ENCODE assay signal across 23 cellular contexts in genomic region chr16:88951989-88952388, GRCh38. TPM values are rescaled to one million over a fixed set of nuclear protein-coding genes. Genes with fewer than 3 reads are reported as not detected.
"Had no signal": no experiment of that assay in that cellular context is flagged by ENCODE, and none has a peak within 500 bp of the region (broad histone marks: within the 10 kb centered on the region; RNA-seq: fewer than 3 reads in every experiment).

No MANE protein-coding gene starts in this region.

- H3K27me3 ChIP-seq: ascending aorta, thyroid gland had no signal

- H3K27ac ChIP-seq: ascending aorta, brain microvascular endothelial cell, left lung, sigmoid colon, thyroid gland, upper lobe of right lung had no signal

- DNase-seq: activated CD4-positive, alpha-beta memory T cell treated with anti-CD3 and anti-CD28 coated beads, Interleukin-2, amount 10 ng/mL, durations not matched to agents 7 days and 5 days; activated CD4-positive, alpha-beta T cell treated with anti-CD3 and anti-CD28 coated beads for 48 hours; activated effector memory CD4-positive, alpha-beta T cell treated with anti-CD3 and anti-CD28 coated beads, Interleukin-2, amount 50 U/mL, for 16 hours; activated naive CD4-positive, alpha-beta T cell treated with anti-CD3 and anti-CD28 coated beads, Interleukin-2, amount 10 ng/mL, durations not matched to agents 7 days and 5 days; brain microvascular endothelial cell; endodermal cell; foreskin fibroblast; left lung; mammary epithelial cell; midbrain; occipital lobe; posterior cingulate gyrus; sigmoid colon; stimulated activated CD4-positive, alpha-beta T cell treated with anti-CD3 and anti-CD28 coated beads, Interleukin-2, amount 100 ng/mL, for 48 hours; stimulated activated CD8-positive, alpha-beta memory T cell treated with anti-CD3 and anti-CD28 coated beads, Interleukin-4, amount 100 ng/mL, for 48 hours; stimulated activated naive CD4-positive, alpha-beta T cell treated with Interleukin-2 at 50 U/mL for 16 hours; substantia nigra; SW 1271; thyroid gland; upper lobe of right lung had no signal

- H3K4me1 ChIP-seq: ascending aorta, sigmoid colon, thyroid gland had no signal

- H3K36me3 ChIP-seq: ascending aorta, brain microvascular endothelial cell, left lung, sigmoid colon, thyroid gland, upper lobe of right lung had no signal

- ATAC-seq: left lung, upper lobe of right lung had no signal

- H3K4me2 ChIP-seq: smooth muscle cell had no signal

- H3K4me3 ChIP-seq: ascending aorta, left lung, sigmoid colon, smooth muscle cell, thyroid gland, upper lobe of right lung had no signal

- H3K9me3 ChIP-seq: ascending aorta, left lung, sigmoid colon, thyroid gland, upper lobe of right lung had no signal

RNA-seq across cellular contexts. Expression of gene CBFA2T3, which starts 25.0 kb away (rescaled TPM):
- total RNA-seq: activated CD4-positive, alpha-beta memory T cell treated with anti-CD3 and anti-CD28 coated beads, Interleukin-2, amount 10 ng/mL, durations not matched to agents 7 days and 5 days; SK-MEL-5; smooth muscle cell had no signal
